ENCODE assay signal across 8 cellular contexts in the genomic region with DNA sequence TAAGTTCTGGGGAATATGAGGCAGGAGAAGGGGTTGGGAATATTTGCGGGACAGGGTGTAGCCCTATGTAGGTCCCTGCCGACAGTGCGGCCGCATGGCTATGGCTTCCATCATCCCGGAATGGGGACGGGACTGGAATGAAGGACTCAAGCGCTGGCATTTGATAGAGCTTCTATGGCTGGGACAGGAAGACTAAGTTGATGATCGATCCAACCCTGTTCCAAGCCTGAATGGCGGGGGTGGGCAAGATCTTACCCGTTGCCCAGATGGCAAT. TPM values are rescaled to one million over a fixed set of nuclear protein-coding genes. Genes with fewer than 3 reads are reported as not detected.
A peak's percentile ranks its signal among the peaks of the same experiment; 100 is the strongest.
DNase-seq lines count a peak whose midpoint lies in the region; ATAC-seq and TF ChIP-seq lines count a peak whose summit lies in the region.

No MANE protein-coding gene starts in this region.

- 7% methylated on average over 10 of the region's 10 CpGs for WGBS in liver
- WGBS in upper lobe of left lung, 2 donors: 0 to 4% methylated on average over 7 to 10 of the region's 10 CpGs

- H3K36me3 ChIP-seq in HCT116 (ENCODE audit: control insufficient read depth in 1 of 2, insufficient read depth in 2 of 2, low read length in 2 of 2): no peaks in the 10 kb centered on the region
- no peaks in the 10 kb centered on the region for H3K36me3 ChIP-seq in adipocyte (ENCODE audit: control insufficient read depth, insufficient read depth, low read length, severe bottlenecking)
- H3K36me3 ChIP-seq in liver (ENCODE audit: control insufficient read depth in 4 of 4, insufficient read depth in 3 of 4, low read depth in 1 of 4, low read length in 3 of 4): no peaks in the 10 kb centered on the region
- H3K36me3 ChIP-seq in upper lobe of left lung: no peaks in the 10 kb centered on the region

- H3K79me2 ChIP-seq in HCT116 (ENCODE audit: insufficient read depth, low read length): no peaks in the 10 kb centered on the region

- H3K4me3 ChIP-seq in HCT116 (replicated peaks in 1 of 2; ENCODE audit: low read depth in 1 of 2, low read length in 2 of 2) (peak overlapping the region; percentile 46 to 61), adipocyte (ENCODE audit: low read length) (peak overlapping the region; percentile 54), liver (ENCODE audit: low read depth in 1 of 3, low read length in 3 of 3) (peak overlapping the region in 2 of 3 donors; percentile 12 to 42), upper lobe of left lung (peak overlapping the region; percentile 41 to 58 (median 49))

- no peak overlapping the region for H2AFZ ChIP-seq in HCT116 (ENCODE audit: low read depth, low read length, poor library complexity, severe bottlenecking)

- BruUV-seq in HCT116 (replicated peaks; lab: Mats Ljungman, UMichigan): no TSS peak

- CTCF ChIA-PET in HCT116 (lab: Charles Lee): interaction anchor here (0.9 to 4.8 kb wide), 24 partner anchors 8 to 209 kb away, joined by 3 to 146 read pairs (median 6); a partner anchor contains a TSS

- H3K27me3 ChIP-seq in HCT116 (ENCODE audit: insufficient read depth, low read length): no peaks in the 10 kb centered on the region
- peaks cover 32% of the 10 kb centered on the region for H3K27me3 ChIP-seq in adipocyte (replicated peaks; ENCODE audit: control insufficient read depth, insufficient read depth, low read length)
- peaks cover 0 to 3% (median 0%) of the 10 kb centered on the region in 4 donors for H3K27me3 ChIP-seq in liver (ENCODE audit: control insufficient read depth in 4 of 4, insufficient read depth in 4 of 4, low read length in 3 of 4)
- peaks cover 0 to 44% (median 39%) of the 10 kb centered on the region in 4 donors for H3K27me3 ChIP-seq in upper lobe of left lung

- no peak for TF ChIP-seq EP300 in upper lobe of left lung (IDR thresholded peaks at IDR 0.05)

- TF ChIP-seq POLR2A in HCT116 (IDR thresholded peaks at IDR 0.05; ENCODE audit: borderline replicate concordance, extremely low read depth, insufficient read depth, insufficient read length) (no peak), upper lobe of left lung (IDR thresholded peaks at IDR 0.05) (no peak)

- H4K20me1 ChIP-seq in HCT116 (ENCODE audit: insufficient read depth): no peaks in the 10 kb centered on the region

- H3K9ac ChIP-seq in HCT116 (ENCODE audit: low read length) (peak overlapping the region; percentile 57), adipocyte (ENCODE audit: low read length) (peak overlapping the region; percentile 33), liver (ENCODE audit: low read depth in 1 of 2, low read length in 2 of 2) (no peak overlapping the region)

- TF ChIP-seq CTCF in 22Rv1 (IDR thresholded peaks at IDR 0.05): no peak
- no peak for TF ChIP-seq CTCF in HCT116 (IDR thresholded peaks at IDR 0.05 in 2 of 3, conservative IDR thresholded peaks at IDR 0.05 in 1 of 3; ENCODE audit: borderline replicate concordance in 1 of 3, insufficient read depth in 1 of 3, low read depth in 2 of 3, low read length in 2 of 3)
- TF ChIP-seq CTCF in liver (IDR thresholded peaks at IDR 0.05; ENCODE audit: low read depth, low read length, missing input control): no peak
- TF ChIP-seq CTCF in upper lobe of left lung (IDR thresholded peaks at IDR 0.05): no peak

- DNase-seq in HCT116 (ENCODE audit: low read depth, low spot score) (no peak), adipocyte (ENCODE audit: low read depth) (no peak), upper lobe of left lung (no peak), NCI-H69 (lab: John Stamatoyannopoulos, UW) (no peak), D341Med (ENCODE audit: low spot score) (no peak)

- H3K4me2 ChIP-seq in HCT116 (ENCODE audit: low read length): peak overlapping the region; percentile 96

- TF ChIP-seq RAD21 in HCT116 (IDR thresholded peaks at IDR 0.05; ENCODE audit: low read depth): no peak
- TF ChIP-seq RAD21 in liver (IDR thresholded peaks at IDR 0.05): no peak

- intact Hi-C loops in HCT116 (cut with micrococcal nuclease): loop anchor here (1.0 to 2.0 kb wide), 2 partner anchors 26 to 108 kb away; no protein-coding TSS in a partner anchor

- no peaks in the 10 kb centered on the region for H3K9me2 ChIP-seq in HCT116 (ENCODE audit: insufficient read depth)

- H3K4me1 ChIP-seq in HCT116 (ENCODE audit: control insufficient read depth in 1 of 2, insufficient read depth in 2 of 2, low read length in 2 of 2) (peaks cover 21 to 42% of the 10 kb centered on the region in 2 experiments), adipocyte (ENCODE audit: control insufficient read depth, insufficient read depth, low read length) (peaks cover 32% of the 10 kb centered on the region), liver (ENCODE audit: control insufficient read depth in 4 of 4, insufficient read depth in 4 of 4, low read length in 3 of 4) (peaks cover 15 to 44% (median 35%) of the 10 kb centered on the region in 4 donors), upper lobe of left lung (peaks cover 32 to 45% (median 39%) of the 10 kb centered on the region in 4 donors)

- RAD21 ChIA-PET in HCT116 (lab: Charles Lee; ENCODE audit: low non-redundant PET in 1 of 2, low total read pairs in 2 of 2, uncharacterized antibody in 2 of 2, unreplicated experiment in 2 of 2): interaction anchor here (1.1 to 2.4 kb wide), 8 partner anchors 21 to 109 kb away, joined by 3 to 21 read pairs (median 8); no protein-coding TSS in a partner anchor

- H3K9me3 ChIP-seq in HCT116 (ENCODE audit: control insufficient read depth in 1 of 2, insufficient read depth in 1 of 2, low read depth in 1 of 2, low read length in 2 of 2) (no peaks in the 10 kb centered on the region), adipocyte (ENCODE audit: control insufficient read depth, low read length) (no peaks in the 10 kb centered on the region), liver (ENCODE audit: control insufficient read depth in 4 of 4, low read length in 3 of 4) (no peaks in the 10 kb centered on the region), upper lobe of left lung (no peaks in the 10 kb centered on the region)

- H3K27ac ChIP-seq in 22Rv1: peak overlapping the region; percentile 80
- H3K27ac ChIP-seq in HCT116 (ENCODE audit: low read depth, low read length): peak overlapping the region; percentile 47
- H3K27ac ChIP-seq in liver (ENCODE audit: low read depth in 1 of 2, low read length in 2 of 2): peak overlapping the region; percentile 92 to 93
- H3K27ac ChIP-seq in upper lobe of left lung: peak overlapping the region in 2 of 4 donors; percentile 63 to 71

- POLR2A ChIA-PET in HCT116 (lab: Charles Lee): interaction anchor here (0.5 to 1.7 kb wide), 6 partner anchors 24 to 652 kb away, joined by 3 to 6 read pairs (median 4); no protein-coding TSS in a partner anchor

- peak; percentile 22 for ATAC-seq in HCT116
- peak in 1 of 2 donors; percentile 1 for ATAC-seq in upper lobe of left lung (ENCODE audit: low FRiP score in 2 of 2)
- ATAC-seq in GM18870 (IDR thresholded peaks at IDR 0.05; ENCODE audit: unreplicated experiment): no peak

TF ChIP-seq in HCT116, 20 proteins besides CTCF, POLR2A, EP300 and RAD21 (continues in another document):
- TF ChIP-seq, protein P1, sequence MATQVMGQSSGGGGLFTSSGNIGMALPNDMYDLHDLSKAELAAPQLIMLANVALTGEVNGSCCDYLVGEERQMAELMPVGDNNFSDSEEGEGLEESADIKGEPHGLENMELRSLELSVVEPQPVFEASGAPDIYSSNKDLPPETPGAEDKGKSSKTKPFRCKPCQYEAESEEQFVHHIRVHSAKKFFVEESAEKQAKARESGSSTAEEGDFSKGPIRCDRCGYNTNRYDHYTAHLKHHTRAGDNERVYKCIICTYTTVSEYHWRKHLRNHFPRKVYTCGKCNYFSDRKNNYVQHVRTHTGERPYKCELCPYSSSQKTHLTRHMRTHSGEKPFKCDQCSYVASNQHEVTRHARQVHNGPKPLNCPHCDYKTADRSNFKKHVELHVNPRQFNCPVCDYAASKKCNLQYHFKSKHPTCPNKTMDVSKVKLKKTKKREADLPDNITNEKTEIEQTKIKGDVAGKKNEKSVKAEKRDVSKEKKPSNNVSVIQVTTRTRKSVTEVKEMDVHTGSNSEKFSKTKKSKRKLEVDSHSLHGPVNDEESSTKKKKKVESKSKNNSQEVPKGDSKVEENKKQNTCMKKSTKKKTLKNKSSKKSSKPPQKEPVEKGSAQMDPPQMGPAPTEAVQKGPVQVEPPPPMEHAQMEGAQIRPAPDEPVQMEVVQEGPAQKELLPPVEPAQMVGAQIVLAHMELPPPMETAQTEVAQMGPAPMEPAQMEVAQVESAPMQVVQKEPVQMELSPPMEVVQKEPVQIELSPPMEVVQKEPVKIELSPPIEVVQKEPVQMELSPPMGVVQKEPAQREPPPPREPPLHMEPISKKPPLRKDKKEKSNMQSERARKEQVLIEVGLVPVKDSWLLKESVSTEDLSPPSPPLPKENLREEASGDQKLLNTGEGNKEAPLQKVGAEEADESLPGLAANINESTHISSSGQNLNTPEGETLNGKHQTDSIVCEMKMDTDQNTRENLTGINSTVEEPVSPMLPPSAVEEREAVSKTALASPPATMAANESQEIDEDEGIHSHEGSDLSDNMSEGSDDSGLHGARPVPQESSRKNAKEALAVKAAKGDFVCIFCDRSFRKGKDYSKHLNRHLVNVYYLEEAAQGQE (IDR thresholded peaks at IDR 0.05; ENCODE audit: low read depth): no peak

RNA-seq across cellular contexts. Expression of a gene that starts 47.1 kb away (rescaled TPM):
- total RNA-seq in HCT116 (2021; ENCODE audit: unreplicated experiment) (10.5 TPM), liver (1 to 10 TPM in 1 of 2 donors, under 1 TPM in 1; 0.05 to 3.2 TPM), upper lobe of left lung (10 to 100 TPM in 2 of 6 donors, 1 to 10 TPM in 4; 1.6 to 16.6 (median 5.6) TPM)
- 5.3 and 6.6 TPM in 2 replicates for polyA plus RNA-seq in HCT116 (2012)
- polyA plus RNA-seq in liver: 1 to 10 TPM; 2.2 to 5.3 TPM

Comparison
In these comparisons a context has a peak if more than half of its experiments do, and no peak if none do; other contexts are left out.
1. H3K9ac ChIP-seq: peak in HCT116 (single experiment) and adipocyte (single experiment); none in liver (0 of 2).
2. Peak in every context shown above with its lines, with median percentiles within 50 percentile points of each other: H3K4me3 ChIP-seq.